2 cellular contexts compared by ENCODE assay signal in genomic region chr15:64807751-64808222, GRCh38.
TF ChIP-seq lines count a peak whose summit lies in the region.

No MANE protein-coding gene starts in this region.

TF ChIP-seq in GM23338, 12 proteins besides CTCF, POLR2A, EP300 and RAD21:
- TF ChIP-seq POLR2AphosphoS5 (IDR thresholded peaks at IDR 0.05; ENCODE audit: low read depth) (peak; percentile 70), EZH2phosphoT487 (IDR thresholded peaks at IDR 0.05; ENCODE audit: unreplicated experiment) (no peak), NANOG (IDR thresholded peaks at IDR 0.05; ENCODE audit: borderline replicate concordance) (no peak), CREB1 (CRISPR knock-in tag; IDR thresholded peaks at IDR 0.05; ENCODE audit: low read depth) (no peak)

TF ChIP-seq in H1, 55 proteins besides CTCF, POLR2A, EP300 and RAD21:
- TF ChIP-seq SRF (IDR thresholded peaks at IDR 0.05; ENCODE audit: low read depth, low read length) (no peak), CHD1 (IDR thresholded peaks at IDR 0.05; ENCODE audit: low read depth, low read length) (no peak), SAP30 (IDR thresholded peaks at IDR 0.05; ENCODE audit: insufficient read depth, insufficient replicate concordance, low read length) (no peak), EGR1 (IDR thresholded peaks at IDR 0.05; ENCODE audit: borderline replicate concordance, low read depth, low read length) (peak; percentile 74; the same call in 1 of the 2 replicates), CEBPB (IDR thresholded peaks at IDR 0.05; ENCODE audit: low read depth, low read length) (no peak), CHD2 (IDR thresholded peaks at IDR 0.05; ENCODE audit: low read length) (no peak; the same call in 1 of the 2 replicates), SP1 (IDR thresholded peaks at IDR 0.05; ENCODE audit: low read depth, low read length) (0 out of 2 replicates have a peak, but pooled peaks have one; percentile 35), GTF2F1 (IDR thresholded peaks at IDR 0.05; ENCODE audit: borderline replicate concordance, low read depth, low read length) (no peak), CREB1 (IDR thresholded peaks at IDR 0.05) (no peak), SP2 (IDR thresholded peaks at IDR 0.05; ENCODE audit: low read length) (no peak), TCF12 (IDR thresholded peaks at IDR 0.05; ENCODE audit: low read depth, low read length) (0 out of 2 replicates have a peak, but pooled peaks have one; percentile 42), E2F6 (IDR thresholded peaks at IDR 0.05) (no peak), ATF2 (IDR thresholded peaks at IDR 0.05; ENCODE audit: low read length) (no peak), CBX5 (IDR thresholded peaks at IDR 0.05; ENCODE audit: low read depth, low read length) (no peak), HDAC6 (IDR thresholded peaks at IDR 0.05; ENCODE audit: low read depth, low read length) (no peak), KDM1A (IDR thresholded peaks at IDR 0.05; ENCODE audit: borderline replicate concordance, low read length) (no peak), HDAC2 (IDR thresholded peaks at IDR 0.05; ENCODE audit: borderline replicate concordance in 1 of 2, low read depth in 2 of 2, low read length in 2 of 2) (peak in 1 of 2 experiments; percentile 81; a peak in 2 of 4 replicates), USF2 (IDR thresholded peaks at IDR 0.05; ENCODE audit: low read length) (no peak), RFX5 (IDR thresholded peaks at IDR 0.05; ENCODE audit: borderline replicate concordance, low read depth, low read length) (no peak), YY1 (IDR thresholded peaks at IDR 0.05; ENCODE audit: low read depth, low read length) (peak; percentile 82), SIN3A (conservative IDR thresholded peaks at IDR 0.05 in 1 of 2, IDR thresholded peaks at IDR 0.05 in 1 of 2; ENCODE audit: low read depth in 1 of 2, low read length in 2 of 2) (no peak), TAF7 (optimal IDR thresholded peaks at IDR 0.05; ENCODE audit: borderline replicate concordance, low read depth, low read length) (no peak), KDM5A (IDR thresholded peaks at IDR 0.05; ENCODE audit: low read length) (no peak), SIRT6 (IDR thresholded peaks at IDR 0.05; ENCODE audit: low read length) (no peak), GABPA (IDR thresholded peaks at IDR 0.05; ENCODE audit: borderline replicate concordance, insufficient read depth, low read length) (no peak), JUN (IDR thresholded peaks at IDR 0.05; ENCODE audit: low read depth, low read length) (no peak), BRCA1 (IDR thresholded peaks at IDR 0.05; ENCODE audit: low read depth, low read length) (no peak), SP4 (IDR thresholded peaks at IDR 0.05; ENCODE audit: low read length) (no peak; the same call in 1 of the 2 replicates), TAF1 (IDR thresholded peaks at IDR 0.05; ENCODE audit: low read depth, low read length) (peak; percentile 60), RNF2 (IDR thresholded peaks at IDR 0.05; ENCODE audit: borderline replicate concordance, low read depth, low read length, missing control alignments, poor library complexity, severe bottlenecking) (no peak), SUZ12 (IDR thresholded peaks at IDR 0.05; ENCODE audit: low read length) (no peak), CBX8 (IDR thresholded peaks at IDR 0.05; ENCODE audit: borderline replicate concordance, low read depth, low read length) (no peak), KDM4A (IDR thresholded peaks at IDR 0.05; ENCODE audit: low read depth, low read length, severe bottlenecking) (no peak), MAFK (IDR thresholded peaks at IDR 0.05; ENCODE audit: low read depth, low read length) (no peak), NRF1 (IDR thresholded peaks at IDR 0.05; ENCODE audit: low read depth, low read length) (no peak), SIX5 (IDR thresholded peaks at IDR 0.05; ENCODE audit: low read depth, low read length) (no peak), MAX (IDR thresholded peaks at IDR 0.05) (no peak), ASH2L (IDR thresholded peaks at IDR 0.05; ENCODE audit: low read length) (peak; percentile 16), NANOG (IDR thresholded peaks at IDR 0.05; ENCODE audit: insufficient read depth, low read depth, low read length, poor library complexity, severe bottlenecking) (peak; percentile 3), ZNF274 (IDR thresholded peaks at IDR 0.05; ENCODE audit: borderline replicate concordance, extremely low read depth, low read length) (no peak), TEAD4 (IDR thresholded peaks at IDR 0.05; ENCODE audit: low read depth, low read length) (peak; percentile 85), RBBP5 (IDR thresholded peaks at IDR 0.05; ENCODE audit: borderline replicate concordance, low read depth, low read length) (no peak), BACH1 (IDR thresholded peaks at IDR 0.05; ENCODE audit: low read length) (no peak), POU5F1 (IDR thresholded peaks at IDR 0.05; ENCODE audit: low read depth, low read length) (no peak), JUND (IDR thresholded peaks at IDR 0.05; ENCODE audit: low read length) (no peak), TBP (IDR thresholded peaks at IDR 0.05; ENCODE audit: low read depth, low read length) (peak; percentile 36; the same call in 1 of the 2 replicates), RXRA (IDR thresholded peaks at IDR 0.05; ENCODE audit: insufficient read depth, low read depth, low read length) (0 out of 2 replicates have a peak, but pooled peaks have one; percentile 4), PHF8 (conservative IDR thresholded peaks at IDR 0.05; ENCODE audit: low read depth, low read length) (0 out of 2 replicates have a peak, but pooled peaks have one; percentile 4), POLR2AphosphoS5 (IDR thresholded peaks at IDR 0.05; ENCODE audit: low read depth, low read length) (peak; percentile 90; the same call in 1 of the 2 replicates), BCL11A (IDR thresholded peaks at IDR 0.05; ENCODE audit: low read depth in 2 of 2, low read length in 2 of 2) (no peak), FOSL1 (IDR thresholded peaks at IDR 0.05; ENCODE audit: insufficient read depth, low read depth, low read length) (no peak), CTBP2 (IDR thresholded peaks at IDR 0.05; ENCODE audit: borderline replicate concordance, insufficient read depth, insufficient read length, low read length) (peak; percentile 6), EZH2 (IDR thresholded peaks at IDR 0.05; ENCODE audit: low read depth, low read length, severe bottlenecking) (no peak)
- TF ChIP-seq, protein P1, sequence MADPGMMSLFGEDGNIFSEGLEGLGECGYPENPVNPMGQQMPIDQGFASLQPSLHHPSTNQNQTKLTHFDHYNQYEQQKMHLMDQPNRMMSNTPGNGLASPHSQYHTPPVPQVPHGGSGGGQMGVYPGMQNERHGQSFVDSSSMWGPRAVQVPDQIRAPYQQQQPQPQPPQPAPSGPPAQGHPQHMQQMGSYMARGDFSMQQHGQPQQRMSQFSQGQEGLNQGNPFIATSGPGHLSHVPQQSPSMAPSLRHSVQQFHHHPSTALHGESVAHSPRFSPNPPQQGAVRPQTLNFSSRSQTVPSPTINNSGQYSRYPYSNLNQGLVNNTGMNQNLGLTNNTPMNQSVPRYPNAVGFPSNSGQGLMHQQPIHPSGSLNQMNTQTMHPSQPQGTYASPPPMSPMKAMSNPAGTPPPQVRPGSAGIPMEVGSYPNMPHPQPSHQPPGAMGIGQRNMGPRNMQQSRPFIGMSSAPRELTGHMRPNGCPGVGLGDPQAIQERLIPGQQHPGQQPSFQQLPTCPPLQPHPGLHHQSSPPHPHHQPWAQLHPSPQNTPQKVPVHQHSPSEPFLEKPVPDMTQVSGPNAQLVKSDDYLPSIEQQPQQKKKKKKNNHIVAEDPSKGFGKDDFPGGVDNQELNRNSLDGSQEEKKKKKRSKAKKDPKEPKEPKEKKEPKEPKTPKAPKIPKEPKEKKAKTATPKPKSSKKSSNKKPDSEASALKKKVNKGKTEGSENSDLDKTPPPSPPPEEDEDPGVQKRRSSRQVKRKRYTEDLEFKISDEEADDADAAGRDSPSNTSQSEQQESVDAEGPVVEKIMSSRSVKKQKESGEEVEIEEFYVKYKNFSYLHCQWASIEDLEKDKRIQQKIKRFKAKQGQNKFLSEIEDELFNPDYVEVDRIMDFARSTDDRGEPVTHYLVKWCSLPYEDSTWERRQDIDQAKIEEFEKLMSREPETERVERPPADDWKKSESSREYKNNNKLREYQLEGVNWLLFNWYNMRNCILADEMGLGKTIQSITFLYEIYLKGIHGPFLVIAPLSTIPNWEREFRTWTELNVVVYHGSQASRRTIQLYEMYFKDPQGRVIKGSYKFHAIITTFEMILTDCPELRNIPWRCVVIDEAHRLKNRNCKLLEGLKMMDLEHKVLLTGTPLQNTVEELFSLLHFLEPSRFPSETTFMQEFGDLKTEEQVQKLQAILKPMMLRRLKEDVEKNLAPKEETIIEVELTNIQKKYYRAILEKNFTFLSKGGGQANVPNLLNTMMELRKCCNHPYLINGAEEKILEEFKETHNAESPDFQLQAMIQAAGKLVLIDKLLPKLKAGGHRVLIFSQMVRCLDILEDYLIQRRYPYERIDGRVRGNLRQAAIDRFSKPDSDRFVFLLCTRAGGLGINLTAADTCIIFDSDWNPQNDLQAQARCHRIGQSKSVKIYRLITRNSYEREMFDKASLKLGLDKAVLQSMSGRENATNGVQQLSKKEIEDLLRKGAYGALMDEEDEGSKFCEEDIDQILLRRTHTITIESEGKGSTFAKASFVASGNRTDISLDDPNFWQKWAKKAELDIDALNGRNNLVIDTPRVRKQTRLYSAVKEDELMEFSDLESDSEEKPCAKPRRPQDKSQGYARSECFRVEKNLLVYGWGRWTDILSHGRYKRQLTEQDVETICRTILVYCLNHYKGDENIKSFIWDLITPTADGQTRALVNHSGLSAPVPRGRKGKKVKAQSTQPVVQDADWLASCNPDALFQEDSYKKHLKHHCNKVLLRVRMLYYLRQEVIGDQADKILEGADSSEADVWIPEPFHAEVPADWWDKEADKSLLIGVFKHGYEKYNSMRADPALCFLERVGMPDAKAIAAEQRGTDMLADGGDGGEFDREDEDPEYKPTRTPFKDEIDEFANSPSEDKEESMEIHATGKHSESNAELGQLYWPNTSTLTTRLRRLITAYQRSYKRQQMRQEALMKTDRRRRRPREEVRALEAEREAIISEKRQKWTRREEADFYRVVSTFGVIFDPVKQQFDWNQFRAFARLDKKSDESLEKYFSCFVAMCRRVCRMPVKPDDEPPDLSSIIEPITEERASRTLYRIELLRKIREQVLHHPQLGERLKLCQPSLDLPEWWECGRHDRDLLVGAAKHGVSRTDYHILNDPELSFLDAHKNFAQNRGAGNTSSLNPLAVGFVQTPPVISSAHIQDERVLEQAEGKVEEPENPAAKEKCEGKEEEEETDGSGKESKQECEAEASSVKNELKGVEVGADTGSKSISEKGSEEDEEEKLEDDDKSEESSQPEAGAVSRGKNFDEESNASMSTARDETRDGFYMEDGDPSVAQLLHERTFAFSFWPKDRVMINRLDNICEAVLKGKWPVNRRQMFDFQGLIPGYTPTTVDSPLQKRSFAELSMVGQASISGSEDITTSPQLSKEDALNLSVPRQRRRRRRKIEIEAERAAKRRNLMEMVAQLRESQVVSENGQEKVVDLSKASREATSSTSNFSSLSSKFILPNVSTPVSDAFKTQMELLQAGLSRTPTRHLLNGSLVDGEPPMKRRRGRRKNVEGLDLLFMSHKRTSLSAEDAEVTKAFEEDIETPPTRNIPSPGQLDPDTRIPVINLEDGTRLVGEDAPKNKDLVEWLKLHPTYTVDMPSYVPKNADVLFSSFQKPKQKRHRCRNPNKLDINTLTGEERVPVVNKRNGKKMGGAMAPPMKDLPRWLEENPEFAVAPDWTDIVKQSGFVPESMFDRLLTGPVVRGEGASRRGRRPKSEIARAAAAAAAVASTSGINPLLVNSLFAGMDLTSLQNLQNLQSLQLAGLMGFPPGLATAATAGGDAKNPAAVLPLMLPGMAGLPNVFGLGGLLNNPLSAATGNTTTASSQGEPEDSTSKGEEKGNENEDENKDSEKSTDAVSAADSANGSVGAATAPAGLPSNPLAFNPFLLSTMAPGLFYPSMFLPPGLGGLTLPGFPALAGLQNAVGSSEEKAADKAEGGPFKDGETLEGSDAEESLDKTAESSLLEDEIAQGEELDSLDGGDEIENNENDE (IDR thresholded peaks at IDR 0.05; ENCODE audit: insufficient replicate concordance, low read length), result no peak
- TF ChIP-seq, protein P2, sequence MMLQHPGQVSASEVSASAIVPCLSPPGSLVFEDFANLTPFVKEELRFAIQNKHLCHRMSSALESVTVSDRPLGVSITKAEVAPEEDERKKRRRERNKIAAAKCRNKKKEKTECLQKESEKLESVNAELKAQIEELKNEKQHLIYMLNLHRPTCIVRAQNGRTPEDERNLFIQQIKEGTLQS (IDR thresholded peaks at IDR 0.05; ENCODE audit: insufficient read depth, low read depth, low read length), result no peak
